ENCODE assay signal across 8 cellular contexts in genomic region chr13:23466144-23467002, GRCh38. TPM values are rescaled to one million over a fixed set of nuclear protein-coding genes. Genes with fewer than 3 reads are reported as not detected.
DNase-seq lines count a peak whose midpoint lies in the region; ATAC-seq and TF ChIP-seq lines count a peak whose summit lies in the region.

No MANE protein-coding gene starts in this region.

- peaks cover 8% of the 10 kb centered on the region for H3K4me1 Mint-ChIP-seq in activated CD8-positive, alpha-beta T cell treated with anti-CD3 and anti-CD28 coated beads, Interleukin-2, amount 10 ng/mL, durations not matched to agents 7 days and 5 days (ENCODE audit: low read depth)

- POLR2A ChIA-PET in activated CD8-positive, alpha-beta T cell treated with anti-CD3 and anti-CD28 coated beads, Interleukin-2, amount 10 ng/mL, durations not matched to agents 7 days and 5 days (lab: Charles Lee): no interaction called here

- H3K27me3 Mint-ChIP-seq in activated CD8-positive, alpha-beta T cell treated with anti-CD3 and anti-CD28 coated beads, Interleukin-2, amount 10 ng/mL, durations not matched to agents 7 days and 5 days (ENCODE audit: low read depth): peaks cover 13% of the 10 kb centered on the region

- TF ChIP-seq CTCF in AG09319 (IDR thresholded peaks at IDR 0.05; ENCODE audit: low read depth, low read length): peak; percentile 56

- CTCF ChIA-PET in activated CD8-positive, alpha-beta T cell treated with anti-CD3 and anti-CD28 coated beads, Interleukin-2, amount 10 ng/mL, durations not matched to agents 7 days and 5 days (lab: Charles Lee): interaction anchor here (1.6 to 2.8 kb wide), 3 partner anchors 403 to 433 kb away, joined by 5 to 16 read pairs (median 8); partner anchors contain the start of gene MIPEP

- H3K9me3 Mint-ChIP-seq in activated CD8-positive, alpha-beta T cell treated with anti-CD3 and anti-CD28 coated beads, Interleukin-2, amount 10 ng/mL, durations not matched to agents 7 days and 5 days (ENCODE audit: insufficient read depth): no peaks in the 10 kb centered on the region

- H3K27ac Mint-ChIP-seq in activated CD8-positive, alpha-beta T cell treated with anti-CD3 and anti-CD28 coated beads, Interleukin-2, amount 10 ng/mL, durations not matched to agents 7 days and 5 days: no peak overlapping the region

- ATAC-seq in GM18909 (IDR thresholded peaks at IDR 0.05; ENCODE audit: poor library complexity, unreplicated experiment) (peak; percentile 90), HG03175 (IDR thresholded peaks at IDR 0.05; ENCODE audit: unreplicated experiment) (peak; percentile 88)
- peak; percentile 95 for ATAC-seq in activated CD8-positive, alpha-beta T cell treated with anti-CD3 and anti-CD28 coated beads, Interleukin-2, amount 10 ng/mL, durations not matched to agents 7 days and 5 days

- H3K36me3 Mint-ChIP-seq in activated CD8-positive, alpha-beta T cell treated with anti-CD3 and anti-CD28 coated beads, Interleukin-2, amount 10 ng/mL, durations not matched to agents 7 days and 5 days (ENCODE audit: low read depth): no peaks in the 10 kb centered on the region

- peak overlapping the region; percentile 58 for H3K4me3 Mint-ChIP-seq in activated CD8-positive, alpha-beta T cell treated with anti-CD3 and anti-CD28 coated beads, Interleukin-2, amount 10 ng/mL, durations not matched to agents 7 days and 5 days

- DNase-seq in AG09319 (ENCODE audit: extremely low read depth, low read depth) (peak; percentile 52), NCI-H526 (lab: John Stamatoyannopoulos, UW) (peak; percentile 69 to 95), medulla oblongata (ENCODE audit: extremely low spot score) (peak; percentile 86)
- peak; percentile 74 for DNase-seq in activated CD8-positive, alpha-beta T cell treated with anti-CD3 and anti-CD28 coated beads, Interleukin-2, amount 10 ng/mL, durations not matched to agents 7 days and 5 days
- DNase-seq in effector CD8-positive, alpha-beta T cell (lab: John Stamatoyannopoulos, UW): peak; percentile 14
- DNase-seq in stimulated activated CD8-positive, alpha-beta memory T cell treated with anti-CD3 and anti-CD28 coated beads, Interleukin-12 subunit alpha, Interleukin-12 subunit beta, amount 100 ng/mL, for 4 hours (ENCODE audit: low read depth): peak; percentile 38

RNA-seq across cellular contexts. Expression of gene SACS, which starts 32.9 kb away (rescaled TPM):
- 10 to 100 TPM; 30.6 to 32.4 TPM for total RNA-seq in activated CD8-positive, alpha-beta T cell treated with anti-CD3 and anti-CD28 coated beads, Interleukin-2, amount 10 ng/mL, durations not matched to agents 7 days and 5 days

Comparison
In these comparisons a context has a peak if more than half of its experiments do, and no peak if none do; other contexts are left out.
1. Peak in every context shown above with its lines: DNase-seq and ATAC-seq.
2. DNase-seq: peak in every context shown above with its lines; median percentile 86 in medulla oblongata; 82 in NCI-H526; 74 in activated CD8-positive, alpha-beta T cell treated with anti-CD3 and anti-CD28 coated beads, Interleukin-2, amount 10 ng/mL, durations not matched to agents 7 days and 5 days; 52 in AG09319; 38 in stimulated activated CD8-positive, alpha-beta memory T cell treated with anti-CD3 and anti-CD28 coated beads, Interleukin-12 subunit alpha, Interleukin-12 subunit beta, amount 100 ng/mL, for 4 hours; 14 in effector CD8-positive, alpha-beta T cell.